In the genomic region with DNA sequence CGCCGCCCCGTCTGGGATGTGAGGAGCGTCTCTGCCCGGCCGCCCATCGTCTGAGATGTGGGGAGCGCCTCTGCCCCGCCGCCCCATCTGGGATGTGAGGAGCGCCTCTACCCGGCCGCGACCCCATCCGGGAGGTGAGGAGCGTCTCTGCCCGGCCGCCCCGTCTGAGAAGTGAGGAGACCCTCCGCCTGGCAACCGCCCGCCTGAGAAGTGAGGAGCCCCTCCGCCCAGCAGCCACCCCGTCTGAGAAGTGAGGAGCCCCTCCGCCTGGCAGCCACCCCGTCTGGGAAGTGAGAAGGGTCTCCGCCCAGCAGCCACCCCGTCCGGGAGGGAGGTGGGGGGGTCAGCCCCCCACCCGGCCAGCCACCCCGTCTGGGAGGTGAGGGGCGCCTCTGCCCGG, we compare ENCODE assay signal across 2 cellular contexts. TPM values are rescaled to one million over a fixed set of nuclear protein-coding genes. Genes with fewer than 3 reads are reported as not detected.
"Had no signal": no experiment of that assay in that cellular context is flagged by ENCODE, and none has a peak within 500 bp of the region (broad histone marks: within the 10 kb centered on the region; RNA-seq: fewer than 3 reads in every experiment).

No MANE protein-coding gene starts in this region.

RNA-seq across cellular contexts. Expression of a gene that starts 56.8 kb away (rescaled TPM):
- total RNA-seq: HT-29, HT1080 had no signal
